ENCODE assay signal across 1 cellular context in the genomic region with DNA sequence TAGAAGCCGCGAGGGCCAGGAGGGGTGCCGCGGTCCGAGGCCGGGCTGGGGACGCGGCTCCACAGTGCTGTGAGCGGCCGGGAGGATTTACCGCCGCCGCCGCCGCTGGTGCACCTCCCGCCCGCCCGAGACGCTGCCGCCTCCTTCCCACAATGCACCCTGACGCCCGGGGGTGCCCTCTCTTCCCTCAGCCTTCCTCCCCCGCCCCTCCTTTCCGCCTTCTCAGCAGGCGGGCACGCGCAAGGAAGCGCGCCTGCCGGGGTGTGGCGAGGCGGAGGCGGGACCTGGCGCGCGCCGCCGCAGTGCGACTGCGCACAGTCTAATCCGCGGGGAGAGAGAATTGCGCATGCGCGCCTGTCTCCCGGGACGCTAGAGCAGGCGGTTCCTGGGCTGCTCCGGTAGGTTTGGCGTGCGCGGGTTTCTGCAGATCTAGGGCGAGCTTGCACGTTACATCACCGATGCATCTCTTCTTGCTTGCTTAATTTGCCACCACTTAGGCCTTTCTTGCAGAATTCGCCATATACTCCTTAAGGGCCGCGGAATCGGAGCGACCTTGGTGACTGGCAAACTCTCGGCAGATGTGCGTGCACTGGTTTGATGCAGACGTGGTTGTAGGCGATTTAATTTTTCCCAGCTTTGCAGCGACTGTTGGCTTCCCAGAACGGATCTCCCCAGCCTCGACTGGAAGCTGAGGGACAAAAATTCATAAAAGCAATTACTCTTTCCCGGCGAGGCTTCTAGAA.
TF ChIP-seq lines count a peak whose summit lies in the region.

GVQW3 (plus strand) TSS at position 347 of the 743 bp plus-strand sequence. CDS start 506 bp downstream, outside the sequence.
THAP12 (minus strand) TSS at position 156 of the 743 bp plus-strand sequence. CDS start 296 bp downstream, outside the sequence.

TF ChIP-seq in HepG2, 621 proteins besides CTCF, POLR2A, EP300 and RAD21 (continued from another document and continues in another):
- TF ChIP-seq, protein P1, sequence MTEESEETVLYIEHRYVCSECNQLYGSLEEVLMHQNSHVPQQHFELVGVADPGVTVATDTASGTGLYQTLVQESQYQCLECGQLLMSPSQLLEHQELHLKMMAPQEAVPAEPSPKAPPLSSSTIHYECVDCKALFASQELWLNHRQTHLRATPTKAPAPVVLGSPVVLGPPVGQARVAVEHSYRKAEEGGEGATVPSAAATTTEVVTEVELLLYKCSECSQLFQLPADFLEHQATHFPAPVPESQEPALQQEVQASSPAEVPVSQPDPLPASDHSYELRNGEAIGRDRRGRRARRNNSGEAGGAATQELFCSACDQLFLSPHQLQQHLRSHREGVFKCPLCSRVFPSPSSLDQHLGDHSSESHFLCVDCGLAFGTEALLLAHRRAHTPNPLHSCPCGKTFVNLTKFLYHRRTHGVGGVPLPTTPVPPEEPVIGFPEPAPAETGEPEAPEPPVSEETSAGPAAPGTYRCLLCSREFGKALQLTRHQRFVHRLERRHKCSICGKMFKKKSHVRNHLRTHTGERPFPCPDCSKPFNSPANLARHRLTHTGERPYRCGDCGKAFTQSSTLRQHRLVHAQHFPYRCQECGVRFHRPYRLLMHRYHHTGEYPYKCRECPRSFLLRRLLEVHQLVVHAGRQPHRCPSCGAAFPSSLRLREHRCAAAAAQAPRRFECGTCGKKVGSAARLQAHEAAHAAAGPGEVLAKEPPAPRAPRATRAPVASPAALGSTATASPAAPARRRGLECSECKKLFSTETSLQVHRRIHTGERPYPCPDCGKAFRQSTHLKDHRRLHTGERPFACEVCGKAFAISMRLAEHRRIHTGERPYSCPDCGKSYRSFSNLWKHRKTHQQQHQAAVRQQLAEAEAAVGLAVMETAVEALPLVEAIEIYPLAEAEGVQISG (CRISPR knock-in tag; IDR thresholded peaks at IDR 0.05) = peak; percentile 99
- no peak for TF ChIP-seq MBNL3 (CRISPR knock-in tag; conservative IDR thresholded peaks at IDR 0.05)
- peak; percentile 72; the same call in 1 of the 2 replicates for TF ChIP-seq ZFP91 (CRISPR knock-in tag; IDR thresholded peaks at IDR 0.05; ENCODE audit: borderline replicate concordance)
- TF ChIP-seq, protein P2, sequence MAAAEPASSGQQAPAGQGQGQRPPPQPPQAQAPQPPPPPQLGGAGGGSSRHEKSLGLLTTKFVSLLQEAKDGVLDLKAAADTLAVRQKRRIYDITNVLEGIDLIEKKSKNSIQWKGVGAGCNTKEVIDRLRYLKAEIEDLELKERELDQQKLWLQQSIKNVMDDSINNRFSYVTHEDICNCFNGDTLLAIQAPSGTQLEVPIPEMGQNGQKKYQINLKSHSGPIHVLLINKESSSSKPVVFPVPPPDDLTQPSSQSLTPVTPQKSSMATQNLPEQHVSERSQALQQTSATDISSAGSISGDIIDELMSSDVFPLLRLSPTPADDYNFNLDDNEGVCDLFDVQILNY (CRISPR knock-in tag; conservative IDR thresholded peaks at IDR 0.05) = peak; percentile 55; the same call in 1 of the 2 replicates
- peak; percentile 65; the same call in 1 of the 2 replicates for TF ChIP-seq ZNF703 (CRISPR knock-in tag; IDR thresholded peaks at IDR 0.05; ENCODE audit: borderline replicate concordance)
- TF ChIP-seq, protein P3, sequence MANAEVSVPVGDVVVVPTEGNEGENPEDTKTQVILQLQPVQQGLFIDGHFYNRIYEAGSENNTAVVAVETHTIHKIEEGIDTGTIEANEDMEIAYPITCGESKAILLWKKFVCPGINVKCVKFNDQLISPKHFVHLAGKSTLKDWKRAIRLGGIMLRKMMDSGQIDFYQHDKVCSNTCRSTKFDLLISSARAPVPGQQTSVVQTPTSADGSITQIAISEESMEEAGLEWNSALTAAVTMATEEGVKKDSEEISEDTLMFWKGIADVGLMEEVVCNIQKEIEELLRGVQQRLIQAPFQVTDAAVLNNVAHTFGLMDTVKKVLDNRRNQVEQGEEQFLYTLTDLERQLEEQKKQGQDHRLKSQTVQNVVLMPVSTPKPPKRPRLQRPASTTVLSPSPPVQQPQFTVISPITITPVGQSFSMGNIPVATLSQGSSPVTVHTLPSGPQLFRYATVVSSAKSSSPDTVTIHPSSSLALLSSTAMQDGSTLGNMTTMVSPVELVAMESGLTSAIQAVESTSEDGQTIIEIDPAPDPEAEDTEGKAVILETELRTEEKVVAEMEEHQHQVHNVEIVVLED (CRISPR knock-in tag; IDR thresholded peaks at IDR 0.05; ENCODE audit: borderline replicate concordance) = peak; percentile 82; the same call in 1 of the 2 replicates
- TF ChIP-seq NCOA2 (CRISPR knock-in tag; IDR thresholded peaks at IDR 0.05) = peak; percentile 14; the same call in 1 of the 2 replicates
- TF ChIP-seq, protein P4, sequence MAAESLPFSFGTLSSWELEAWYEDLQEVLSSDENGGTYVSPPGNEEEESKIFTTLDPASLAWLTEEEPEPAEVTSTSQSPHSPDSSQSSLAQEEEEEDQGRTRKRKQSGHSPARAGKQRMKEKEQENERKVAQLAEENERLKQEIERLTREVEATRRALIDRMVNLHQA (CRISPR knock-in tag; IDR thresholded peaks at IDR 0.05) = no peak
- TF ChIP-seq CEBPB (IDR thresholded peaks at IDR 0.05; ENCODE audit: borderline replicate concordance, low read depth, low read length) = peak; percentile 48; the same call in 1 of the 2 replicates
- peak; percentile 58; the same call in 1 of the 2 replicates for TF ChIP-seq SOX5 (CRISPR knock-in tag; IDR thresholded peaks at IDR 0.05; ENCODE audit: borderline replicate concordance)
- TF ChIP-seq GATAD2A (CRISPR knock-in tag; IDR thresholded peaks at IDR 0.05) = 0 out of 2 replicates have a peak, but pooled peaks have one; percentile 25
- TF ChIP-seq, protein P5, sequence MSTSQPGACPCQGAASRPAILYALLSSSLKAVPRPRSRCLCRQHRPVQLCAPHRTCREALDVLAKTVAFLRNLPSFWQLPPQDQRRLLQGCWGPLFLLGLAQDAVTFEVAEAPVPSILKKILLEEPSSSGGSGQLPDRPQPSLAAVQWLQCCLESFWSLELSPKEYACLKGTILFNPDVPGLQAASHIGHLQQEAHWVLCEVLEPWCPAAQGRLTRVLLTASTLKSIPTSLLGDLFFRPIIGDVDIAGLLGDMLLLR (CRISPR knock-in tag; IDR thresholded peaks at IDR 0.05) = peak; percentile 54; the same call in 1 of the 2 replicates
- TF ChIP-seq ZFY (CRISPR knock-in tag; IDR thresholded peaks at IDR 0.05) = peak; percentile 87
- TF ChIP-seq, protein P6, sequence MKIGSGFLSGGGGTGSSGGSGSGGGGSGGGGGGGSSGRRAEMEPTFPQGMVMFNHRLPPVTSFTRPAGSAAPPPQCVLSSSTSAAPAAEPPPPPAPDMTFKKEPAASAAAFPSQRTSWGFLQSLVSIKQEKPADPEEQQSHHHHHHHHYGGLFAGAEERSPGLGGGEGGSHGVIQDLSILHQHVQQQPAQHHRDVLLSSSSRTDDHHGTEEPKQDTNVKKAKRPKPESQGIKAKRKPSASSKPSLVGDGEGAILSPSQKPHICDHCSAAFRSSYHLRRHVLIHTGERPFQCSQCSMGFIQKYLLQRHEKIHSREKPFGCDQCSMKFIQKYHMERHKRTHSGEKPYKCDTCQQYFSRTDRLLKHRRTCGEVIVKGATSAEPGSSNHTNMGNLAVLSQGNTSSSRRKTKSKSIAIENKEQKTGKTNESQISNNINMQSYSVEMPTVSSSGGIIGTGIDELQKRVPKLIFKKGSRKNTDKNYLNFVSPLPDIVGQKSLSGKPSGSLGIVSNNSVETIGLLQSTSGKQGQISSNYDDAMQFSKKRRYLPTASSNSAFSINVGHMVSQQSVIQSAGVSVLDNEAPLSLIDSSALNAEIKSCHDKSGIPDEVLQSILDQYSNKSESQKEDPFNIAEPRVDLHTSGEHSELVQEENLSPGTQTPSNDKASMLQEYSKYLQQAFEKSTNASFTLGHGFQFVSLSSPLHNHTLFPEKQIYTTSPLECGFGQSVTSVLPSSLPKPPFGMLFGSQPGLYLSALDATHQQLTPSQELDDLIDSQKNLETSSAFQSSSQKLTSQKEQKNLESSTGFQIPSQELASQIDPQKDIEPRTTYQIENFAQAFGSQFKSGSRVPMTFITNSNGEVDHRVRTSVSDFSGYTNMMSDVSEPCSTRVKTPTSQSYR (CRISPR knock-in tag; IDR thresholded peaks at IDR 0.05; ENCODE audit: borderline replicate concordance) = peak; percentile 76
- peak; percentile 72; the same call in 1 of the 2 replicates for TF ChIP-seq AKAP8 (CRISPR knock-in tag; IDR thresholded peaks at IDR 0.05)
- TF ChIP-seq POGZ (CRISPR knock-in tag; IDR thresholded peaks at IDR 0.05) = peak; percentile 75
- peak; percentile 73; the same call in 1 of the 2 replicates for TF ChIP-seq ZMAT3 (CRISPR knock-in tag; conservative IDR thresholded peaks at IDR 0.05)
- peak; percentile 37; the same call in 1 of the 2 replicates for TF ChIP-seq MEIS2 (CRISPR knock-in tag; IDR thresholded peaks at IDR 0.05)
- TF ChIP-seq, protein P7, sequence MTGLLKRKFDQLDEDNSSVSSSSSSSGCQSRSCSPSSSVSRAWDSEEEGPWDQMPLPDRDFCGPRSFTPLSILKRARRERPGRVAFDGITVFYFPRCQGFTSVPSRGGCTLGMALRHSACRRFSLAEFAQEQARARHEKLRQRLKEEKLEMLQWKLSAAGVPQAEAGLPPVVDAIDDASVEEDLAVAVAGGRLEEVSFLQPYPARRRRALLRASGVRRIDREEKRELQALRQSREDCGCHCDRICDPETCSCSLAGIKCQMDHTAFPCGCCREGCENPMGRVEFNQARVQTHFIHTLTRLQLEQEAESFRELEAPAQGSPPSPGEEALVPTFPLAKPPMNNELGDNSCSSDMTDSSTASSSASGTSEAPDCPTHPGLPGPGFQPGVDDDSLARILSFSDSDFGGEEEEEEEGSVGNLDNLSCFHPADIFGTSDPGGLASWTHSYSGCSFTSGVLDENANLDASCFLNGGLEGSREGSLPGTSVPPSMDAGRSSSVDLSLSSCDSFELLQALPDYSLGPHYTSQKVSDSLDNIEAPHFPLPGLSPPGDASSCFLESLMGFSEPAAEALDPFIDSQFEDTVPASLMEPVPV (CRISPR knock-in tag; IDR thresholded peaks at IDR 0.05) = peak; percentile 52; the same call in 1 of the 2 replicates
- no peak for TF ChIP-seq ZNF225 (CRISPR knock-in tag; IDR thresholded peaks at IDR 0.05)
- TF ChIP-seq MXD4 (CRISPR knock-in tag; IDR thresholded peaks at IDR 0.05) = peak; percentile 70
- TF ChIP-seq ZBTB40 (IDR thresholded peaks at IDR 0.05) = no peak
- TF ChIP-seq ZBTB40 (CRISPR knock-in tag; IDR thresholded peaks at IDR 0.05) = peak; percentile 22; the same call in 1 of the 2 replicates
- peak; percentile 60; the same call in 1 of the 2 replicates for TF ChIP-seq SP5 (CRISPR knock-in tag; IDR thresholded peaks at IDR 0.05; ENCODE audit: borderline replicate concordance, low read depth)
- TF ChIP-seq NRL (CRISPR knock-in tag; IDR thresholded peaks at IDR 0.05; ENCODE audit: borderline replicate concordance) = peak; percentile 43; the same call in 1 of the 2 replicates
- TF ChIP-seq RFX3 (CRISPR knock-in tag; IDR thresholded peaks at IDR 0.05) = 0 out of 2 replicates have a peak, but pooled peaks have one; percentile 19
